ENCODE assay signal across 20 cellular contexts in genomic region chr13:55516610-55517009, GRCh38.
A peak's percentile ranks its signal among the peaks of the same experiment; 100 is the strongest.
DNase-seq lines count a peak whose midpoint lies in the region; FAIRE-seq and TF ChIP-seq lines count a peak whose summit lies in the region.
"Had no signal": no experiment of that assay in that cellular context is flagged by ENCODE, and none has a peak within 500 bp of the region (broad histone marks: within the 10 kb centered on the region; RNA-seq: fewer than 3 reads in every experiment).

No MANE protein-coding gene starts in this region.

- H3K27me3 ChIP-seq in BE2C, result no peaks in the 10 kb centered on the region

- no peaks in the 10 kb centered on the region for H3K9me3 ChIP-seq in BE2C

- DNase-seq in BE2C, result peak; percentile 8
- peak; percentile 1 for DNase-seq in DMS 273 (lab: John Stamatoyannopoulos, UW; ENCODE audit: unreplicated experiment)
- peak; percentile 4 for DNase-seq in NCI-H2171 (lab: John Stamatoyannopoulos, UW)
- peak; percentile 1 for DNase-seq in SW480 (ENCODE audit: low spot score)
- DNase-seq in NCI-H1092 treated with DMSO at 0.1 percent for 48 hours (lab: John Stamatoyannopoulos, UW), result no peak
- DNase-seq in NCI-H526 (lab: John Stamatoyannopoulos, UW), result no peak
- no peak for DNase-seq in H54 (ENCODE audit: insufficient read length, low spot score)
- DNase-seq: DMS153; EL; GOT3; KBM-7; MV-4-11; NCI-H1436; NCI-H1930; NCI-H510A treated with DMSO at 0.1 percent for 48 hours; NK-92 treated with Interleukin-12 subunit alpha and Interleukin-12 subunit beta, amount 100 ng/mL, for 24 hours; PC-3 had no signal

- H3K4me3 ChIP-seq in BE2C (ENCODE audit: low read depth, low read length), result no peak overlapping the region
- H3K4me3 ChIP-seq: GM12878 had no signal

- no peak for TF ChIP-seq CTCF in BE2C (IDR thresholded peaks at IDR 0.05; ENCODE audit: low read depth, low read length)

- H3K4me1 ChIP-seq in BE2C, result no peaks in the 10 kb centered on the region

- no peaks in the 10 kb centered on the region for H3K36me3 ChIP-seq in BE2C

- no peak for TF ChIP-seq POLR2A in H54 (IDR thresholded peaks at IDR 0.05; ENCODE audit: low read depth, low read length)

- no peak for FAIRE-seq in H54 (lab: Jason Lieb, UNC)
- FAIRE-seq: GM12878, GM19239, HepG2 had no signal

Comparison
In these comparisons a context has a peak if more than half of its experiments do, and no peak if none do; other contexts are left out.
1. DNase-seq: peak in BE2C (single experiment), DMS 273 (single experiment), NCI-H2171 (single experiment) and SW480 (single experiment); none in NCI-H1092 treated with DMSO at 0.1 percent for 48 hours (single experiment), NCI-H526 (0 of 2) and H54 (single experiment).